In genomic region chr13:26222523-26223046, GRCh38 we compare ENCODE assay signal across 1 cellular context.
TF ChIP-seq lines count a peak whose summit lies in the region.

No MANE protein-coding gene starts in this region.

TF ChIP-seq in K562, 482 proteins besides CTCF, POLR2A, EP300 and RAD21 (continued from another document):
- TF ChIP-seq PATZ1 (CRISPR knock-in tag; IDR thresholded peaks at IDR 0.05; ENCODE audit: borderline replicate concordance) (no peak), ZNF280B (CRISPR knock-in tag; IDR thresholded peaks at IDR 0.05) (no peak), SMAD2 (IDR thresholded peaks at IDR 0.05; ENCODE audit: low read depth, low read length) (no peak)
TF ChIP-seq in K562: peak in this region for 14.
